In genomic region chrX:43375146-43375545, GRCh38 we compare ENCODE assay signal across 26 cellular contexts.
"Had no signal": no experiment of that assay in that cellular context is flagged by ENCODE, and none has a peak within 500 bp of the region (broad histone marks: within the 10 kb centered on the region; RNA-seq: fewer than 3 reads in every experiment).

No MANE protein-coding gene starts in this region.

- H3K4me3 Mint-ChIP-seq: naive thymus-derived CD4-positive, alpha-beta T cell; nephron; stimulated activated memory B cell treated with anti-CD40 and anti-IgM and Interleukin-4, amounts not matched to agents 10 μg/mL and 1 μg/mL and 100 μg/mL, for 72 hours; type B pancreatic cell had no signal

- H3K27me3 ChIP-seq: gastrocnemius medialis, right atrium auricular region, spleen, testis, tibial artery had no signal

- ATAC-seq: esophagus mucosa; gastrocnemius medialis; left lobe of liver; naive thymus-derived CD4-positive, alpha-beta T cell; sciatic nerve; stimulated activated memory B cell treated with anti-CD40 and anti-IgM and Interleukin-4, amounts not matched to agents 10 μg/mL and 1 μg/mL and 100 μg/mL, for 72 hours; stimulated activated naive CD8-positive, alpha-beta T cell treated with anti-CD3 and anti-CD28 coated beads, Interleukin-15, Interleukin-2, amounts not matched to agents 100 U/mL and 50 U/mL, for 24 hours had no signal

- H3K4me1 Mint-ChIP-seq: naive thymus-derived CD4-positive, alpha-beta T cell had no signal

- DNase-seq: dorsolateral prefrontal cortex; effector CD4-positive, alpha-beta T cell; foreskin fibroblast; gastrocnemius medialis; head of caudate nucleus; mesenchymal stem cell; midbrain; naive thymus-derived CD4-positive, alpha-beta T cell; nucleus accumbens; spleen; stimulated activated CD4-positive, alpha-beta T cell treated with anti-CD3 and anti-CD28 coated beads, Interleukin-4, amount 100 ng/mL, for 4 hours; stimulated activated naive CD8-positive, alpha-beta T cell treated with anti-CD3 and anti-CD28 coated beads, Interleukin-15, Interleukin-2, amounts not matched to agents 100 U/mL and 50 U/mL, for 24 hours; substantia nigra; testis; tibial artery had no signal

- H3K9me3 Mint-ChIP-seq: type B pancreatic cell had no signal

- H3K27ac Mint-ChIP-seq: naive thymus-derived CD4-positive, alpha-beta T cell; stimulated activated memory B cell treated with anti-CD40 and anti-IgM and Interleukin-4, amounts not matched to agents 10 μg/mL and 1 μg/mL and 100 μg/mL, for 72 hours; type B pancreatic cell had no signal

- H3K4me3 ChIP-seq: dorsolateral prefrontal cortex, gastrocnemius medialis, prostate gland, right atrium auricular region, spleen, testis, tibial artery had no signal

- H3K36me3 ChIP-seq: gastrocnemius medialis, prostate gland, right atrium auricular region, spleen, tibial artery had no signal

- H3K27ac ChIP-seq: dorsolateral prefrontal cortex, epithelial cell of prostate, gastrocnemius medialis, prostate gland, right atrium auricular region, spleen, testis, tibial artery had no signal

- FAIRE-seq: colon, keratinocyte had no signal

- H3K36me3 Mint-ChIP-seq: stimulated activated memory B cell treated with anti-CD40 and anti-IgM and Interleukin-4, amounts not matched to agents 10 μg/mL and 1 μg/mL and 100 μg/mL, for 72 hours; type B pancreatic cell had no signal

- H3K9me3 ChIP-seq: gastrocnemius medialis, prostate gland, testis had no signal

- H3K4me1 ChIP-seq: gastrocnemius medialis, prostate gland, right atrium auricular region, spleen, testis, tibial artery had no signal

- H3K27me3 Mint-ChIP-seq: naive thymus-derived CD4-positive, alpha-beta T cell; stimulated activated memory B cell treated with anti-CD40 and anti-IgM and Interleukin-4, amounts not matched to agents 10 μg/mL and 1 μg/mL and 100 μg/mL, for 72 hours; type B pancreatic cell had no signal
